ENCODE assay signal across 8 cellular contexts in genomic region chr2:168336786-168337388, GRCh38.
DNase-seq lines count a peak whose midpoint lies in the region; ATAC-seq and TF ChIP-seq lines count a peak whose summit lies in the region.

No MANE protein-coding gene starts in this region.

- intact Hi-C loops in spleen (cut with DNase I; ENCODE audit: low total_unique reads) (loop anchor here (10.0 kb wide), 1 partner anchor 202 kb away; no protein-coding TSS in a partner anchor), vagina (cut with DNase I) (no loop called here)

- peak; percentile 77 for ATAC-seq in GM18909 (IDR thresholded peaks at IDR 0.05; ENCODE audit: poor library complexity, unreplicated experiment)
- ATAC-seq in activated CD4-positive, CD25-positive, alpha-beta regulatory T cell treated with anti-CD3 and anti-CD28 coated beads, Interleukin-2, amount 50 U/mL, for 24 hours: peak; percentile 83 to 91
- peak; percentile 97 for ATAC-seq in effector memory CD8-positive, alpha-beta T cell (replicated peaks)

- no peak overlapping the region for H2AFZ ChIP-seq in Loucy (ENCODE audit: low read length)

- H3K9me3 Mint-ChIP-seq in effector memory CD8-positive, alpha-beta T cell: no peaks in the 10 kb centered on the region

- no peaks in the 10 kb centered on the region for H3K9me3 ChIP-seq in AG04450 (ENCODE audit: control insufficient read depth, insufficient read depth, low read length)
- no peaks in the 10 kb centered on the region for H3K9me3 ChIP-seq in Loucy (ENCODE audit: insufficient read depth, low read depth, low read length)
- peaks cover 0 to 4% (median 0%) of the 10 kb centered on the region in 8 donors for H3K9me3 ChIP-seq in spleen
- H3K9me3 ChIP-seq in vagina: no peaks in the 10 kb centered on the region

- H4K20me1 ChIP-seq in Loucy (ENCODE audit: insufficient read depth, low read length, poor library complexity, severe bottlenecking): no peaks in the 10 kb centered on the region

- H3K27ac ChIP-seq in AG04450 (ENCODE audit: low read depth, low read length) (no peak overlapping the region), spleen (no peak overlapping the region), vagina (no peak overlapping the region)

- TF ChIP-seq POLR2A in spleen (IDR thresholded peaks at IDR 0.05) (no peak), vagina (IDR thresholded peaks at IDR 0.05) (no peak)

- no peak overlapping the region for H3K27ac Mint-ChIP-seq in effector memory CD8-positive, alpha-beta T cell

- WGBS in spleen, 5 donors: 55 to 67% (median 65%) methylated on average over 6 of the region's 6 CpGs

- CTCF ChIA-PET in AG04450 (lab: Charles Lee): interaction anchor here (1.8 kb wide), 1 partner anchor 10 kb away, joined by 6 read pairs; no protein-coding TSS in a partner anchor

- POLR2A ChIA-PET in AG04450 (lab: Yijun Ruan, JAX): no interaction called here

- no peaks in the 10 kb centered on the region for H3K79me2 ChIP-seq in Loucy (ENCODE audit: insufficient read depth, low read length)

- TF ChIP-seq CTCF in AG04450 (IDR thresholded peaks at IDR 0.05; ENCODE audit: low read depth, low read length) (0 out of 2 replicates have a peak, but pooled peaks have one; percentile 7), Loucy (conservative IDR thresholded peaks at IDR 0.05; ENCODE audit: low read length) (peak; percentile 74), spleen (IDR thresholded peaks at IDR 0.05 in 8 of 11, conservative IDR thresholded peaks at IDR 0.05 in 3 of 11) (peak in 4 of 11 experiments; percentile 31 to 50 (median 38)), vagina (IDR thresholded peaks at IDR 0.05) (no peak)

- H3K4me3 ChIP-seq in AG04450 (ENCODE audit: low read depth, low read length): no peak overlapping the region
- H3K4me3 ChIP-seq in Loucy (ENCODE audit: low read length, poor library complexity, severe bottlenecking): no peak overlapping the region
- H3K4me3 ChIP-seq in spleen: no peak overlapping the region
- H3K4me3 ChIP-seq in vagina: no peak overlapping the region

- DNase-seq in AG04450 (ENCODE audit: low read depth, low spot score): no peak
- peak; percentile 26 to 39 (median 34) for DNase-seq in effector memory CD8-positive, alpha-beta T cell
- DNase-seq in spleen: peak; percentile 78
- DNase-seq in vagina (ENCODE audit: extremely low spot score in 2 of 2): no peak
- no peak for DNase-seq in NCI-H446 treated with DMSO at 0.1 percent for 48 hours (lab: John Stamatoyannopoulos, UW)

- no peak overlapping the region for H3K4me3 Mint-ChIP-seq in effector memory CD8-positive, alpha-beta T cell

- H3K4me2 ChIP-seq in Loucy (ENCODE audit: low read depth, low read length, poor library complexity, severe bottlenecking): no peak overlapping the region

- H3K9me2 ChIP-seq in Loucy (replicated peaks; ENCODE audit: low read depth, low read length): no peaks in the 10 kb centered on the region

- peaks cover 10% of the 10 kb centered on the region for H3K27me3 ChIP-seq in AG04450 (ENCODE audit: control insufficient read depth, insufficient read depth, low read length)
- H3K27me3 ChIP-seq in Loucy (ENCODE audit: insufficient read depth, low read length, poor library complexity, severe bottlenecking): no peaks in the 10 kb centered on the region
- no peaks in the 10 kb centered on the region for H3K27me3 ChIP-seq in spleen (replicated peaks in 1 of 7)
- no peaks in the 10 kb centered on the region for H3K27me3 ChIP-seq in vagina

- H3K9ac ChIP-seq in Loucy (ENCODE audit: low read depth, low read length, poor library complexity, severe bottlenecking): no peak overlapping the region

- H3F3A ChIP-seq in Loucy (ENCODE audit: low read depth): no peaks in the 10 kb centered on the region

- H3K36me3 Mint-ChIP-seq in effector memory CD8-positive, alpha-beta T cell (ENCODE audit: insufficient read depth): no peaks in the 10 kb centered on the region

- H3K4me1 Mint-ChIP-seq in effector memory CD8-positive, alpha-beta T cell (ENCODE audit: low read depth in 2 of 2): peaks cover 0 to 2% of the 10 kb centered on the region in 2 donors

- H3K27me3 Mint-ChIP-seq in effector memory CD8-positive, alpha-beta T cell: peaks cover 7 to 9% of the 10 kb centered on the region in 2 donors

- H3K36me3 ChIP-seq in Loucy (ENCODE audit: insufficient read depth, low read length) (no peaks in the 10 kb centered on the region), spleen (no peaks in the 10 kb centered on the region), vagina (no peaks in the 10 kb centered on the region)

- H3K4me1 ChIP-seq in Loucy (ENCODE audit: insufficient read depth, low read length, poor library complexity, severe bottlenecking): no peaks in the 10 kb centered on the region
- no peaks in the 10 kb centered on the region for H3K4me1 ChIP-seq in spleen
- no peaks in the 10 kb centered on the region for H3K4me1 ChIP-seq in vagina

Comparison
In these comparisons a context has a peak if more than half of its experiments do, and no peak if none do; other contexts are left out.
1. DNase-seq: peak in effector memory CD8-positive, alpha-beta T cell (3 of 3) and spleen (single experiment); none in AG04450 (single experiment), vagina (0 of 2) and NCI-H446 treated with DMSO at 0.1 percent for 48 hours (single experiment).
2. CTCF ChIP-seq: peak in AG04450 (single experiment) and Loucy (single experiment); none in vagina (0 of 3).
3. Peak in every context shown above with its lines, with median percentiles within 50 percentile points of each other: ATAC-seq.